Comparison of ENCODE assay signal across 9 cellular contexts in genomic region chr2:26765475-26766200, GRCh38. TPM values are rescaled to one million over a fixed set of nuclear protein-coding genes. Genes with fewer than 3 reads are reported as not detected.
DNase-seq lines count a peak whose midpoint lies in the region; ATAC-seq, FAIRE-seq and TF ChIP-seq lines count a peak whose summit lies in the region.
"Had no signal": no experiment of that assay in that cellular context is flagged by ENCODE, and none has a peak within 500 bp of the region (broad histone marks: within the 10 kb centered on the region; RNA-seq: fewer than 3 reads in every experiment).

No MANE protein-coding gene starts in this region.

- H3K36me3 ChIP-seq in right atrium auricular region (no peaks in the 10 kb centered on the region), K562 (ENCODE audit: control insufficient read depth, insufficient read depth, low read length) (peaks cover 32% of the 10 kb centered on the region; the same call in 2 of the 3 replicates), mesodermal cell (ENCODE audit: control insufficient read depth, insufficient read depth, low read length) (peaks cover 10% of the 10 kb centered on the region), uterus (no peaks in the 10 kb centered on the region)

- TF ChIP-seq POLR2A in K562 (conservative IDR thresholded peaks at IDR 0.05) (no peak), uterus (IDR thresholded peaks at IDR 0.05) (no peak)

- H3K9me3 ChIP-seq in right atrium auricular region: no peaks in the 10 kb centered on the region
- H3K9me3 ChIP-seq in K562 (replicated peaks; ENCODE audit: control insufficient read depth, insufficient read depth, low read depth, low read length): no peaks in the 10 kb centered on the region
- H3K9me3 ChIP-seq in mesodermal cell (ENCODE audit: control insufficient read depth, low read length): no peaks in the 10 kb centered on the region
- no peaks in the 10 kb centered on the region for H3K9me3 ChIP-seq in uterus

- POLR2A ChIA-PET in K562 (lab: Yijun Ruan, JAX): interaction anchor here (0.6 to 1.0 kb wide), 3 partner anchors 20 to 234 kb away, joined by 3 read pairs; partner anchors contain the start of gene CENPA

- H3K9me1 ChIP-seq in K562 (ENCODE audit: control insufficient read depth, insufficient read depth, low read length): no peaks in the 10 kb centered on the region

- 58% methylated on average over 10 of the region's 10 CpGs for WGBS in K562 (ENCODE audit: insufficient coverage, low coverage, missing lambda C conversion rate)
- WGBS in mesodermal cell (ENCODE audit: insufficient coverage in 2 of 2), 2 experiments: 93 to 97% methylated on average over 9 to 10 of the region's 10 CpGs

- H3K27ac ChIP-seq in right atrium auricular region (peak overlapping the region; percentile 91 to 94), K562 (ENCODE audit: extremely low read depth, low read depth, low read length) (peak overlapping the region; percentile 84), mesodermal cell (ENCODE audit: low read depth, low read length, severe bottlenecking) (no peak overlapping the region), uterus (peak overlapping the region; percentile 87 to 92)

- FAIRE-seq in K562 (lab: Jason Lieb, UNC): no peak

- BruUV-seq in K562 (replicated peaks; lab: Mats Ljungman, UMichigan): no TSS peak

- in situ Hi-C loops in K562 (cut with MboI): no loop called here

- H3K4me1 ChIP-seq in right atrium auricular region: peaks cover 0 to 59% of the 10 kb centered on the region in 2 donors
- H3K4me1 ChIP-seq in K562 (replicated peaks in 1 of 2; ENCODE audit: control insufficient read depth in 2 of 2, insufficient read depth in 2 of 2, low read length in 2 of 2): peaks cover 54 to 56% of the 10 kb centered on the region in 2 experiments
- peaks cover 26% of the 10 kb centered on the region for H3K4me1 ChIP-seq in mesodermal cell (ENCODE audit: control insufficient read depth, insufficient read depth, low read length, poor library complexity, severe bottlenecking)
- H3K4me1 ChIP-seq in uterus: peaks cover 0 to 14% of the 10 kb centered on the region in 2 donors

- H3K9ac ChIP-seq in K562 (ENCODE audit: insufficient read depth in 1 of 2, low read depth in 2 of 2, low read length in 2 of 2): peak overlapping the region; percentile 90 to 98

- no peak for TF ChIP-seq RAD21 in K562 (CRISPR knock-in tag; conservative IDR thresholded peaks at IDR 0.05 in 1 of 2, IDR thresholded peaks at IDR 0.05 in 1 of 2)

- intact Hi-C loops in left ventricle myocardium superior (cut with micrococcal nuclease): no loop called here
- intact Hi-C loops in K562 (cut with micrococcal nuclease): loop anchor here (10.0 kb wide), 1 partner anchor 249 kb away; no protein-coding TSS in a partner anchor
- intact Hi-C loops in uterus (cut with DNase I; ENCODE audit: low total_unique reads): no loop called here

- H3K4me3 ChIP-seq in right atrium auricular region (peak overlapping the region in 1 of 2 donors; percentile 86), K562 (peak overlapping the region; percentile 95; the same call in 1 of the 2 replicates), mesodermal cell (ENCODE audit: extremely low read depth, insufficient read depth, low read length, poor library complexity, severe bottlenecking) (peak overlapping the region; percentile 85), uterus (peak overlapping the region in 1 of 2 donors; percentile 66)

- no peaks in the 10 kb centered on the region; the same call in 1 of the 2 replicates for H4K20me1 ChIP-seq in K562 (replicated peaks; ENCODE audit: control insufficient read depth, insufficient read depth, low read length)

- no peak overlapping the region for H2AFZ ChIP-seq in K562 (ENCODE audit: low read depth, low read length)

- H3K27me3 ChIP-seq in right atrium auricular region (no peaks in the 10 kb centered on the region), K562 (ENCODE audit: control insufficient read depth in 2 of 2, insufficient read depth in 2 of 2, low read length in 2 of 2) (no peaks in the 10 kb centered on the region), uterus (no peaks in the 10 kb centered on the region)

- CTCF ChIA-PET in K562 (lab: Yijun Ruan, JAX; ENCODE audit: low intra/inter-chr PET ratio): no interaction called here

- DNase-seq in right atrium auricular region (ENCODE audit: low spot score): no peak
- no peak for DNase-seq in left ventricle myocardium superior
- no peak for DNase-seq in K562 (ENCODE audit: extremely low read depth in 1 of 4, low spot score in 3 of 4)
- DNase-seq in uterus: no peak
- no peak for DNase-seq in OCI-M1 (lab: John Stamatoyannopoulos, UW)
- DNase-seq: caudate nucleus had no signal

- peaks cover 67% of the 10 kb centered on the region for H3K79me2 ChIP-seq in K562 (ENCODE audit: control insufficient read depth, insufficient read depth, low read length)

- peak overlapping the region; percentile 98 for H3K4me2 ChIP-seq in K562 (ENCODE audit: insufficient read depth, low read length)

- TF ChIP-seq EP300 in K562 (IDR thresholded peaks at IDR 0.05; ENCODE audit: low read length): no peak

- TF ChIP-seq CTCF in right atrium auricular region (IDR thresholded peaks at IDR 0.05) (no peak), K562 (IDR thresholded peaks at IDR 0.05 in 2 of 3, conservative IDR thresholded peaks at IDR 0.05 in 1 of 3; ENCODE audit: insufficient read depth in 2 of 3, low read depth in 1 of 3, low read length in 3 of 3) (no peak), uterus (IDR thresholded peaks at IDR 0.05) (no peak)

- ATAC-seq in left ventricle myocardium superior (no peak), K562 (no peak), GM21447 (IDR thresholded peaks at IDR 0.05; ENCODE audit: unreplicated experiment) (no peak), HG03097 (IDR thresholded peaks at IDR 0.05; ENCODE audit: low FRiP score, unreplicated experiment) (no peak)

TF ChIP-seq in K562, 482 proteins besides CTCF, POLR2A, EP300 and RAD21 (continues in another document):
- no peak for TF ChIP-seq ZSCAN29 (IDR thresholded peaks at IDR 0.05)
- TF ChIP-seq OTX1 (CRISPR knock-in tag; IDR thresholded peaks at IDR 0.05): no peak
- TF ChIP-seq ZNF740 (CRISPR knock-in tag; IDR thresholded peaks at IDR 0.05): no peak
- TF ChIP-seq ZNF740 (tag; IDR thresholded peaks at IDR 0.05): no peak
- TF ChIP-seq SREBF2 (CRISPR knock-in tag; IDR thresholded peaks at IDR 0.05): no peak
- TF ChIP-seq MEIS2 (IDR thresholded peaks at IDR 0.05; ENCODE audit: partially characterized antibody): no peak

RNA-seq across cellular contexts. Expression of gene SLC35F6, which starts 1.6 kb away (rescaled TPM):
- 10 to 100 TPM; 34.2 to 55.7 TPM for total RNA-seq in right atrium auricular region
- total RNA-seq in left ventricle myocardium superior: 19.9 TPM
- total RNA-seq in K562 (2011; cell fraction: chromatin; rRNA removed; ENCODE audit: low replicate concordance): 21.5 and 40.8 TPM in 2 replicates
- total RNA-seq in K562 (2011; cell fraction: nucleolus; rRNA removed): 40.7 and 47.7 TPM in 2 replicates
- total RNA-seq in K562 (2011; cell fraction: nucleoplasm; rRNA removed): 48.1 and 75.0 TPM in 2 replicates
- 22.9 and 31.9 TPM in 2 replicates for total RNA-seq in K562 (2014; rRNA removed)
- total RNA-seq in K562 (2014; rRNA removed; fragmentation: Illumina TruSeq; extraction: Trizol): 21.9 and 22.2 TPM in 2 replicates
- 28.1 and 29.4 TPM in 2 replicates for total RNA-seq in K562 (2015; rRNA removed; fragmentation: Illumina TruSeq; extraction: Trizol)
- 37.4 and 42.8 TPM in 2 replicates for total RNA-seq in K562 (2021)
- polyA plus RNA-seq in K562 (2011; rRNA removed): 11.9 and 16.7 TPM in 2 replicates
- 18.3 and 30.0 TPM in 2 replicates for polyA plus RNA-seq in K562 (2011; cell fraction: cytosol; rRNA removed)
- polyA plus RNA-seq in K562 (2011; cell fraction: nucleus; rRNA removed): 5.5 and 8.8 TPM in 2 replicates
- 17.4 and 33.3 TPM in 2 replicates for polyA plus RNA-seq in K562 (2012)
- 22.5 and 23.4 TPM in 2 replicates for polyA plus RNA-seq in K562 (2014; fragmentation: Illumina TruSeq; extraction: Trizol)
- polyA plus RNA-seq in K562 (2014; fragmentation: Nextera tagmentation; extraction: Ambion mirVana): 10 to 100 TPM; 19.3 to 47.3 TPM
- 18.8 and 20.9 TPM in 2 replicates for polyA plus RNA-seq in K562 (2014; rRNA removed)
- polyA minus RNA-seq in K562 (2011; rRNA and poly(A)+ RNA removed): 18.6 and 24.3 TPM in 2 replicates
- polyA minus RNA-seq in K562 (2011; cell fraction: cytosol; rRNA and poly(A)+ RNA removed): 23.3 and 30.5 TPM in 2 replicates
- polyA minus RNA-seq in K562 (2011; cell fraction: nucleus; rRNA and poly(A)+ RNA removed): 6.7 and 9.3 TPM in 2 replicates
- 16.0 TPM for polyA plus RNA-seq in mesodermal cell (2013, experiment 1 of 2)
- polyA plus RNA-seq in mesodermal cell (2013, experiment 2 of 2): 15.4 TPM
- 10 to 100 TPM in 3 of 4 donors, 1 to 10 TPM in 1; 8.2 to 44.2 (median 18.5) TPM for total RNA-seq in uterus

RNA-seq across cellular contexts. Expression of gene CENPA, which starts 20.2 kb away (rescaled TPM):
- total RNA-seq in right atrium auricular region (under 1 TPM; 0.35 to 0.41 TPM), left ventricle myocardium superior (not detected), K562 (2014; rRNA removed) (32.1 and 40.9 TPM in 2 replicates), K562 (2014; rRNA removed; fragmentation: Illumina TruSeq; extraction: Trizol) (48.8 and 49.6 TPM in 2 replicates), K562 (2015; rRNA removed; fragmentation: Illumina TruSeq; extraction: Trizol) (40.8 and 44.7 TPM in 2 replicates), K562 (2021) (45.6 and 51.7 TPM in 2 replicates), uterus (1 to 10 TPM in 1 of 4 donors, not detected in 3; 2.8 TPM)
- total RNA-seq in K562 (2011; cell fraction: chromatin; rRNA removed; ENCODE audit: low replicate concordance): 31.6 and 48.8 TPM in 2 replicates
- 18.2 and 18.7 TPM in 2 replicates for total RNA-seq in K562 (2011; cell fraction: nucleolus; rRNA removed)
- 30.9 and 35.8 TPM in 2 replicates for total RNA-seq in K562 (2011; cell fraction: nucleoplasm; rRNA removed)
- polyA plus RNA-seq in K562 (2011; rRNA removed) (54.2 and 61.7 TPM in 2 replicates), K562 (2014; fragmentation: Illumina TruSeq; extraction: Trizol) (53.4 and 60.1 TPM in 2 replicates), K562 (2014; fragmentation: Nextera tagmentation; extraction: Ambion mirVana) (10 to 100 TPM; 11.3 to 13.4 TPM), K562 (2014; rRNA removed) (43.6 and 46.2 TPM in 2 replicates)
- 43.0 and 48.2 TPM in 2 replicates for polyA plus RNA-seq in K562 (2011; cell fraction: cytosol; rRNA removed)
- polyA plus RNA-seq in K562 (2011; cell fraction: nucleus; rRNA removed): 35.5 and 42.4 TPM in 2 replicates
- polyA plus RNA-seq in K562 (2012): 30.2 and 32.1 TPM in 2 replicates
- polyA minus RNA-seq in K562 (2011; rRNA and poly(A)+ RNA removed): 25.6 and 28.3 TPM in 2 replicates
- 17.7 and 17.8 TPM in 2 replicates for polyA minus RNA-seq in K562 (2011; cell fraction: cytosol; rRNA and poly(A)+ RNA removed)
- polyA minus RNA-seq in K562 (2011; cell fraction: nucleus; rRNA and poly(A)+ RNA removed): 9.8 and 11.0 TPM in 2 replicates
- polyA plus RNA-seq in mesodermal cell (2013, experiment 1 of 2): 33.6 TPM
- polyA plus RNA-seq in mesodermal cell (2013, experiment 2 of 2): 29.0 TPM

Comparison
In these comparisons a context has a peak if more than half of its experiments do, and no peak if none do; other contexts are left out.
1. RNA of gene CENPA, which starts 20.2 kb away (total RNA-seq): 18.2 to 51.7 TPM in K562; 0.35 to 0.41 TPM in right atrium auricular region, not detected in left ventricle myocardium superior (single experiment) and 2.8 TPM in uterus; every median in the first group is over 4 times any median in the second.